10 cellular contexts compared by ENCODE assay signal in genomic region chr17:4595350-4596342, GRCh38. TPM values are rescaled to one million over a fixed set of nuclear protein-coding genes. Genes with fewer than 3 reads are reported as not detected.
"Had no signal": no experiment of that assay in that cellular context is flagged by ENCODE, and none has a peak within 500 bp of the region (broad histone marks: within the 10 kb centered on the region; RNA-seq: fewer than 3 reads in every experiment).

No MANE protein-coding gene starts in this region.

RNA-seq across cellular contexts. Expression of gene SMTNL2, which starts 11.3 kb away (rescaled TPM):
- total RNA-seq: activated CD4-positive, alpha-beta memory T cell treated with anti-CD3 and anti-CD28 coated beads for 36 hours; activated naive CD8-positive, alpha-beta T cell treated with anti-CD3 and anti-CD28 coated beads for 36 hours; activated T-helper 17 cell treated with anti-CD3 and anti-CD28 coated beads, Interleukin-2, amount 50 U/mL, for 72 hours; foreskin keratinocyte; SJSA1 had no signal
- polyA plus RNA-seq: foreskin keratinocyte had no signal

RNA-seq across cellular contexts. Expression of gene GGT6, which starts 35.3 kb away (rescaled TPM):
- total RNA-seq: activated CD4-positive, alpha-beta memory T cell treated with anti-CD3 and anti-CD28 coated beads for 36 hours; activated naive CD8-positive, alpha-beta T cell treated with anti-CD3 and anti-CD28 coated beads for 36 hours; activated T-helper 17 cell treated with anti-CD3 and anti-CD28 coated beads, Interleukin-2, amount 50 U/mL, for 72 hours; fibroblast of lung; osteocyte; SJSA1; temporal lobe had no signal
- polyA plus RNA-seq: fibroblast of lung, smooth muscle cell had no signal

RNA-seq across cellular contexts. Expression of gene ALOX15, which starts 45.8 kb away (rescaled TPM):
- total RNA-seq: activated CD4-positive, alpha-beta memory T cell treated with anti-CD3 and anti-CD28 coated beads for 36 hours; epithelial cell of proximal tubule; fibroblast of lung; foreskin keratinocyte; osteocyte; SJSA1; smooth muscle cell had no signal
- polyA plus RNA-seq: fibroblast of lung, foreskin keratinocyte had no signal
